ENCODE assay signal across 39 cellular contexts in genomic region chr20:60813066-60813465, GRCh38.
"Had no signal": no experiment of that assay in that cellular context is flagged by ENCODE, and none has a peak within 500 bp of the region (broad histone marks: within the 10 kb centered on the region; RNA-seq: fewer than 3 reads in every experiment).

No MANE protein-coding gene starts in this region.

- H3K36me3 Mint-ChIP-seq: activated naive CD4-positive, alpha-beta T cell treated with anti-CD3 and anti-CD28 coated beads, Interleukin-2, amount 10 ng/mL, durations not matched to agents 7 days and 5 days; activated naive CD4-positive, alpha-beta T cell treated with anti-CD3 and anti-CD28 coated beads, Interleukin-2, amount 50 U/mL, for 24 hours; activated naive CD8-positive, alpha-beta T cell; activated naive CD8-positive, alpha-beta T cell treated with anti-CD3 and anti-CD28 coated beads for 36 hours; activated naive CD8-positive, alpha-beta T cell treated with anti-CD3 and anti-CD28 coated beads, Interleukin-2, amount 10 ng/mL, durations not matched to agents 7 days and 5 days; brain had no signal

- H3K9me3 ChIP-seq: adrenal gland, ascending aorta, body of pancreas, breast epithelium had no signal

- H3K4me1 Mint-ChIP-seq: activated naive CD4-positive, alpha-beta T cell treated with anti-CD3 and anti-CD28 coated beads, Interleukin-2, amount 10 ng/mL, durations not matched to agents 7 days and 5 days; activated naive CD4-positive, alpha-beta T cell treated with anti-CD3 and anti-CD28 coated beads, Interleukin-2, amount 50 U/mL, for 24 hours; activated naive CD8-positive, alpha-beta T cell treated with anti-CD3 and anti-CD28 coated beads for 36 hours; activated naive CD8-positive, alpha-beta T cell treated with anti-CD3 and anti-CD28 coated beads, Interleukin-2, amount 10 ng/mL, durations not matched to agents 7 days and 5 days; activated naive CD8-positive, alpha-beta T cell treated with anti-CD3 and anti-CD28 coated beads, Interleukin-2, amount 50 U/mL, for 24 hours; activated T-helper 17 cell treated with anti-CD3 and anti-CD28 coated beads, Interleukin-2, amount 50 U/mL, for 72 hours; central memory CD8-positive, alpha-beta T cell had no signal

- H3K4me3 Mint-ChIP-seq: activated naive CD4-positive, alpha-beta T cell treated with anti-CD3 and anti-CD28 coated beads for 36 hours; activated naive CD4-positive, alpha-beta T cell treated with anti-CD3 and anti-CD28 coated beads, Interleukin-2, amount 10 ng/mL, durations not matched to agents 7 days and 5 days; activated naive CD4-positive, alpha-beta T cell treated with anti-CD3 and anti-CD28 coated beads, Interleukin-2, amount 50 U/mL, for 24 hours; activated naive CD8-positive, alpha-beta T cell; activated naive CD8-positive, alpha-beta T cell treated with anti-CD3 and anti-CD28 coated beads for 36 hours; activated naive CD8-positive, alpha-beta T cell treated with anti-CD3 and anti-CD28 coated beads, Interleukin-2, amount 10 ng/mL, durations not matched to agents 7 days and 5 days; activated naive CD8-positive, alpha-beta T cell treated with anti-CD3 and anti-CD28 coated beads, Interleukin-2, amount 50 U/mL, for 24 hours; activated T-cell treated with anti-CD3 and anti-CD28 coated beads, Interleukin-2, amount 50 U/mL, for 24 hours; activated T-cell treated with anti-CD3 and anti-CD28 coated beads, Interleukin-2, amount 50 U/mL, for 4 hours; activated T-cell treated with anti-CD3 and anti-CD28 coated beads, Interleukin-2, amount 50 U/mL, for 72 hours; activated T-helper 1 cell treated with anti-CD3 and anti-CD28 coated beads, Interleukin-12 subunit alpha, Interleukin-12 subunit beta, Interleukin-2, Interleukin-4 antibody, amounts not matched to agents 30 ng/mL and 10 ng/mL and 1 ng/mL, durations not matched to agents 14 hours and 24 hours and 36 hours; activated T-helper 17 cell treated with anti-CD3 and anti-CD28 coated beads, Interleukin-2, amount 50 U/mL, for 72 hours; brain; central memory CD8-positive, alpha-beta T cell had no signal

- H3K27me3 ChIP-seq: adrenal gland, ascending aorta, body of pancreas, brain microvascular endothelial cell, breast epithelium, cardiac muscle cell had no signal

- H3K9me3 Mint-ChIP-seq: activated naive CD8-positive, alpha-beta T cell treated with anti-CD3 and anti-CD28 coated beads, Interleukin-2, amount 10 ng/mL, durations not matched to agents 7 days and 5 days; activated naive CD8-positive, alpha-beta T cell treated with anti-CD3 and anti-CD28 coated beads, Interleukin-2, amount 50 U/mL, for 24 hours; activated T-helper 2 cell treated with anti-CD3 and anti-CD28 coated beads, Interferon-gamma antibody, Interleukin-2, Interleukin-4, amounts not matched to agents 10 μg/mL and 5 μg/mL and 100 μg/mL, durations not matched to agents 14 hours and 24 hours and 36 hours had no signal

- H3K36me3 ChIP-seq: adrenal gland, ascending aorta, brain microvascular endothelial cell, breast epithelium, cardiac muscle cell had no signal

- H3K4me1 ChIP-seq: adrenal gland, ascending aorta, body of pancreas, breast epithelium had no signal

- H3K4me3 ChIP-seq: adrenal gland, ascending aorta, body of pancreas, breast epithelium, cardiac muscle cell had no signal

- H3K27ac ChIP-seq: adrenal gland, ascending aorta, body of pancreas, brain microvascular endothelial cell, breast epithelium, cardiac muscle cell had no signal

- DNase-seq: activated effector memory CD4-positive, alpha-beta T cell treated with anti-CD3 and anti-CD28 coated beads, Interleukin-2, amount 50 U/mL, for 16 hours; activated effector memory CD4-positive, alpha-beta T cell treated with Interleukin-2 at 50 U/mL for 16 hours; activated gamma-delta T cell; activated gamma-delta T cell treated with Interleukin-2 at 50 U/mL for 16 hours; activated naive CD4-positive, alpha-beta T cell; activated naive CD4-positive, alpha-beta T cell treated with anti-CD3 and anti-CD28 coated beads for 36 hours; activated naive CD4-positive, alpha-beta T cell treated with anti-CD3 and anti-CD28 coated beads, Interleukin-2, amount 10 ng/mL, durations not matched to agents 7 days and 5 days; activated naive CD4-positive, alpha-beta T cell treated with anti-CD3 and anti-CD28 coated beads, Interleukin-2, amount 50 U/mL, for 16 hours; activated naive CD4-positive, alpha-beta T cell treated with Interleukin-2 at 50 U/mL for 16 hours; activated naive CD8-positive, alpha-beta T cell treated with anti-CD3 and anti-CD28 coated beads for 36 hours; activated naive CD8-positive, alpha-beta T cell treated with anti-CD3 and anti-CD28 coated beads, Interleukin-2, amount 10 ng/mL, durations not matched to agents 7 days and 5 days; activated naive CD8-positive, alpha-beta T cell treated with anti-CD3 and anti-CD28 coated beads, Interleukin-2, amount 50 U/mL, for 24 hours; activated T-cell treated with anti-CD3 and anti-CD28 coated beads, Interleukin-2, amount 50 U/mL, for 24 hours; activated T-cell treated with anti-CD3 and anti-CD28 coated beads, Interleukin-2, amount 50 U/mL, for 4 hours; activated T-cell treated with anti-CD3 and anti-CD28 coated beads, Interleukin-2, amount 50 U/mL, for 48 hours; activated T-cell treated with anti-CD3 and anti-CD28 coated beads, Interleukin-2, amount 50 U/mL, for 72 hours; adrenal gland; amniotic stem cell; amygdala; anterior cingulate cortex; aorta; body of pancreas; brain microvascular endothelial cell; caudate nucleus; central memory CD4-positive, alpha-beta T cell; cerebellar nuclear complex had no signal

- H3K27me3 Mint-ChIP-seq: activated naive CD4-positive, alpha-beta T cell treated with anti-CD3 and anti-CD28 coated beads, Interleukin-2, amount 10 ng/mL, durations not matched to agents 7 days and 5 days; activated naive CD8-positive, alpha-beta T cell; activated naive CD8-positive, alpha-beta T cell treated with anti-CD3 and anti-CD28 coated beads for 36 hours; activated naive CD8-positive, alpha-beta T cell treated with anti-CD3 and anti-CD28 coated beads, Interleukin-2, amount 50 U/mL, for 24 hours; activated T-cell treated with anti-CD3 and anti-CD28 coated beads, Interleukin-2, amount 50 U/mL, for 24 hours; activated T-helper 17 cell treated with anti-CD3 and anti-CD28 coated beads, Interleukin-2, amount 50 U/mL, for 72 hours; central memory CD8-positive, alpha-beta T cell had no signal

- FAIRE-seq: astrocyte, bronchial epithelial cell had no signal

- ATAC-seq: activated naive CD4-positive, alpha-beta T cell treated with anti-CD3 and anti-CD28 coated beads, Interleukin-2, amount 50 U/mL, for 72 hours; activated naive CD8-positive, alpha-beta T cell treated with anti-CD3 and anti-CD28 coated beads, Interleukin-2, amount 50 U/mL, for 24 hours; activated T-cell treated with anti-CD3 and anti-CD28 coated beads, Interleukin-2, amount 50 U/mL, for 4 hours; activated T-cell treated with anti-CD3 and anti-CD28 coated beads, Interleukin-2, amount 50 U/mL, for 72 hours; activated T-helper 17 cell treated with anti-CD3 and anti-CD28 coated beads, Interleukin-2, amount 50 U/mL, for 72 hours; body of pancreas had no signal

- H3K27ac Mint-ChIP-seq: activated naive CD4-positive, alpha-beta T cell treated with anti-CD3 and anti-CD28 coated beads for 36 hours; activated naive CD4-positive, alpha-beta T cell treated with anti-CD3 and anti-CD28 coated beads, Interleukin-2, amount 10 ng/mL, durations not matched to agents 7 days and 5 days; activated naive CD4-positive, alpha-beta T cell treated with anti-CD3 and anti-CD28 coated beads, Interleukin-2, amount 50 U/mL, for 24 hours; activated naive CD4-positive, alpha-beta T cell treated with anti-CD3 and anti-CD28 coated beads, Interleukin-2, amount 50 U/mL, for 72 hours; activated naive CD8-positive, alpha-beta T cell; activated naive CD8-positive, alpha-beta T cell treated with anti-CD3 and anti-CD28 coated beads for 36 hours; activated naive CD8-positive, alpha-beta T cell treated with anti-CD3 and anti-CD28 coated beads, Interleukin-2, amount 10 ng/mL, durations not matched to agents 7 days and 5 days; activated naive CD8-positive, alpha-beta T cell treated with anti-CD3 and anti-CD28 coated beads, Interleukin-2, amount 50 U/mL, for 24 hours; activated T-cell treated with anti-CD3 and anti-CD28 coated beads, Interleukin-2, amount 50 U/mL, for 24 hours; activated T-cell treated with anti-CD3 and anti-CD28 coated beads, Interleukin-2, amount 50 U/mL, for 72 hours; activated T-helper 1 cell treated with anti-CD3 and anti-CD28 coated beads, Interleukin-12 subunit alpha, Interleukin-12 subunit beta, Interleukin-2, Interleukin-4 antibody, amounts not matched to agents 30 ng/mL and 10 ng/mL and 1 ng/mL, durations not matched to agents 14 hours and 24 hours and 36 hours; activated T-helper 17 cell treated with anti-CD3 and anti-CD28 coated beads, Interleukin-2, amount 50 U/mL, for 72 hours; activated T-helper 2 cell treated with anti-CD3 and anti-CD28 coated beads, Interferon-gamma antibody, Interleukin-2, Interleukin-4, amounts not matched to agents 10 μg/mL and 5 μg/mL and 100 μg/mL, durations not matched to agents 14 hours and 24 hours and 36 hours; brain had no signal
